21 cellular contexts compared by ENCODE assay signal in the genomic region with DNA sequence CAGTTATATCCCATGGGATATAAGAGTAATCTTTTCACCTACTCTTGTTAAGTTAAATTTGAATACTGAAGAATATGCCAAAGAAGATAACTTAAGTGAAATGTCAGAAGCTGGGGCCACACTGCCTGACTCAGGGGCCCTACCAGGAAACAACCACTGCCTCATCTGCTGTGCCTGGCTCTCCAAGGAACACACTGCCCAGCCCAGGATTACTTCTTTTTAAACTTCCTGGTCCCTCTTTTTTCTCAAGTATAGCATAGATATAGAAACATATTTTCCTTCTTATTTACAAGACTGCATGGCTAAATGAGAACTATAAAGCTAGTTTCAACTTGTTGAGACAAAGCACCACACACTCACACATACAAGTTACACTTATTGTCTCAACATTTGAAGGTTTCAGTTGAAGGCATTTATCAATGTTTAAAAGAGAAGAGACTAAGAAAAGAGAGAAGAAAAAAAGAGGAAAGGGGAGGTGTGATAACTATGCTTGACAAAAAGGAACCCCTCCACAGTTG. TPM values are rescaled to one million over a fixed set of nuclear protein-coding genes. Genes with fewer than 3 reads are reported as not detected.
DNase-seq lines count a peak whose midpoint lies in the region; ATAC-seq, FAIRE-seq and TF ChIP-seq lines count a peak whose summit lies in the region.
"Had no signal": no experiment of that assay in that cellular context is flagged by ENCODE, and none has a peak within 500 bp of the region (broad histone marks: within the 10 kb centered on the region; RNA-seq: fewer than 3 reads in every experiment).

No MANE protein-coding gene starts in this region.

- TF ChIP-seq EP300 in A549 (IDR thresholded peaks at IDR 0.05): no peak

- H3K36me3 Mint-ChIP-seq in activated CD4-positive, alpha-beta T cell treated with anti-CD3 and anti-CD28 coated beads for 36 hours (ENCODE audit: low read depth): no peaks in the 10 kb centered on the region

- no peaks in the 10 kb centered on the region for H3K9me3 Mint-ChIP-seq in activated CD4-positive, alpha-beta T cell treated with anti-CD3 and anti-CD28 coated beads for 36 hours (ENCODE audit: low read depth)
- H3K9me3 Mint-ChIP-seq: CD4-positive, alpha-beta T cell had no signal

- H3K4me3 Mint-ChIP-seq in activated CD4-positive, alpha-beta T cell treated with anti-CD3 and anti-CD28 coated beads for 36 hours: no peak overlapping the region
- H3K4me3 Mint-ChIP-seq: B cell; CD4-positive, alpha-beta T cell had no signal

- no peak overlapping the region for H3K4ac ChIP-seq in mesenchymal stem cell (ENCODE audit: low read depth in 1 of 2, low read length in 2 of 2)

- POLR2A ChIA-PET in A549 (lab: Yijun Ruan, JAX): no interaction called here
- POLR2A ChIA-PET in activated CD4-positive, alpha-beta T cell treated with anti-CD3 and anti-CD28 coated beads for 36 hours (lab: Charles Lee): no interaction called here

- no peaks in the 10 kb centered on the region for H3K27me3 ChIP-seq in colonic mucosa
- no peaks in the 10 kb centered on the region for H3K27me3 ChIP-seq in mesenchymal stem cell (ENCODE audit: control insufficient read depth in 1 of 2, insufficient read depth in 1 of 2, low read length in 2 of 2)
- H3K27me3 ChIP-seq: Peyer's patch had no signal

- H4K8ac ChIP-seq in mesenchymal stem cell (ENCODE audit: low read length): no peak overlapping the region

- H3K36me3 ChIP-seq in colonic mucosa (no peaks in the 10 kb centered on the region), mesenchymal stem cell (ENCODE audit: control insufficient read depth in 1 of 2, insufficient read depth in 2 of 2, low read depth in 1 of 2, low read length in 2 of 2) (no peaks in the 10 kb centered on the region)
- H3K36me3 ChIP-seq: Peyer's patch had no signal

- H2BK15ac ChIP-seq in mesenchymal stem cell (ENCODE audit: low read depth, poor library complexity, severe bottlenecking): no peak overlapping the region

- intact Hi-C loops in colonic mucosa (cut with DNase I): no loop called here
- intact Hi-C loops in left colon (cut with DNase I, micrococcal nuclease): no loop called here
- intact Hi-C loops in activated CD4-positive, alpha-beta T cell treated with anti-CD3 and anti-CD28 coated beads for 36 hours (cut with DNase I, micrococcal nuclease): no loop called here

- H3K9me3 ChIP-seq in A549 (no peaks in the 10 kb centered on the region), colonic mucosa (no peaks in the 10 kb centered on the region), mesenchymal stem cell (ENCODE audit: control insufficient read depth, low read length) (no peaks in the 10 kb centered on the region)
- H3K9me3 ChIP-seq: Peyer's patch had no signal

- H3K27ac ChIP-seq in A549: peak overlapping the region; percentile 38 to 99
- peak overlapping the region; percentile 35 for H3K27ac ChIP-seq in colonic mucosa
- no peak overlapping the region for H3K27ac ChIP-seq in mesenchymal stem cell (ENCODE audit: low read length, poor library complexity, severe bottlenecking)
- H3K27ac ChIP-seq: HL-60, Peyer's patch had no signal

- H4K91ac ChIP-seq in mesenchymal stem cell (ENCODE audit: low read length): no peak overlapping the region

- FAIRE-seq in A549 (lab: Jason Lieb, UNC) (no peak), D721Med (lab: Jason Lieb, UNC) (peak; percentile 25)
- FAIRE-seq: GM12891, H54, HepG2, K562 had no signal

- peak overlapping the region; percentile 4; the same call in 1 of the 3 replicates for H3K4me2 ChIP-seq in A549
- no peak overlapping the region for H3K4me2 ChIP-seq in mesenchymal stem cell (ENCODE audit: low read length, poor library complexity, severe bottlenecking)

- peaks cover 8% of the 10 kb centered on the region for H3K27me3 Mint-ChIP-seq in activated CD4-positive, alpha-beta T cell treated with anti-CD3 and anti-CD28 coated beads for 36 hours
- H3K27me3 Mint-ChIP-seq: CD4-positive, alpha-beta T cell had no signal

- no peak overlapping the region for H3K9ac ChIP-seq in colonic mucosa (ENCODE audit: low read depth in 2 of 2, low read length in 2 of 2)
- H3K9ac ChIP-seq in mesenchymal stem cell (ENCODE audit: low read length): no peak overlapping the region

- no peak overlapping the region for H3K18ac ChIP-seq in mesenchymal stem cell (ENCODE audit: low read depth in 1 of 2, low read length in 2 of 2)

- peak in 1 of 2 experiments; percentile 17; a peak in 1 of 6 replicates for ATAC-seq in A549
- ATAC-seq in left colon: peak; percentile 84
- ATAC-seq in HG03432 (IDR thresholded peaks at IDR 0.05; ENCODE audit: unreplicated experiment): no peak
- ATAC-seq in HG03469 (IDR thresholded peaks at IDR 0.05; ENCODE audit: unreplicated experiment): no peak
- ATAC-seq in activated CD4-positive, alpha-beta T cell treated with anti-CD3 and anti-CD28 coated beads for 36 hours: no peak
- ATAC-seq: HepG2, K562 had no signal

- TF ChIP-seq RAD21 in A549 (conservative IDR thresholded peaks at IDR 0.05 in 1 of 2, IDR thresholded peaks at IDR 0.05 in 1 of 2): no peak

- no peak overlapping the region for H3K27ac Mint-ChIP-seq in activated CD4-positive, alpha-beta T cell treated with anti-CD3 and anti-CD28 coated beads for 36 hours
- H3K27ac Mint-ChIP-seq: B cell; CD4-positive, alpha-beta T cell had no signal

- peaks cover 18% of the 10 kb centered on the region for H3K79me1 ChIP-seq in mesenchymal stem cell (replicated peaks; ENCODE audit: low read length, poor library complexity, severe bottlenecking)

- no peak overlapping the region for H2AFZ ChIP-seq in mesenchymal stem cell (ENCODE audit: low read depth, low read length)

- H2BK5ac ChIP-seq in mesenchymal stem cell (ENCODE audit: low read depth, low read length, poor library complexity, severe bottlenecking): no peak overlapping the region

- CTCF ChIA-PET in A549 (lab: Yijun Ruan, JAX): interaction anchor here (1.0 kb wide), 1 partner anchor 44 kb away, joined by 3 read pairs; no protein-coding TSS in a partner anchor
- CTCF ChIA-PET in activated CD4-positive, alpha-beta T cell treated with anti-CD3 and anti-CD28 coated beads for 36 hours (lab: Charles Lee): interaction anchor here (1.2 kb wide), 1 partner anchor 58 kb away, joined by 3 read pairs; no protein-coding TSS in a partner anchor

- H3K14ac ChIP-seq in mesenchymal stem cell (ENCODE audit: low read length in 2 of 2): no peak overlapping the region

- no peak overlapping the region for H2AK5ac ChIP-seq in mesenchymal stem cell (ENCODE audit: low read length, severe bottlenecking)

- no peak for TF ChIP-seq CTCF in A549 (IDR thresholded peaks at IDR 0.05)
- TF ChIP-seq CTCF in D721Med (IDR thresholded peaks at IDR 0.05; ENCODE audit: insufficient read depth, missing control alignments): no peak
- TF ChIP-seq CTCF in colonic mucosa (IDR thresholded peaks at IDR 0.05): no peak

- no peak for DNase-seq in A549 (ENCODE audit: low read depth in 1 of 2, low spot score in 1 of 2)
- DNase-seq in D721Med (ENCODE audit: insufficient read length, low spot score): no peak
- DNase-seq in colonic mucosa: no peak
- peak in 1 of 2 donors; percentile 34 for DNase-seq in left colon
- no peak for DNase-seq in mesenchymal stem cell
- DNase-seq in activated CD4-positive, alpha-beta T cell treated with anti-CD3 and anti-CD28 coated beads for 36 hours: no peak
- DNase-seq: CD4-positive, alpha-beta T cell; NCI-H2029 treated with DMSO at 0.1 percent for 48 hours; NCI-H226; NCI-H774; NK-92 treated with Interleukin-12 subunit alpha and Interleukin-12 subunit beta, amount 100 ng/mL, for 24 hours; Peyer's patch had no signal

- H2BK12ac ChIP-seq in mesenchymal stem cell (ENCODE audit: low read length in 2 of 2): no peak overlapping the region

- H3K4me1 ChIP-seq in A549 (peaks cover 78% of the 10 kb centered on the region), colonic mucosa (peaks cover 8% of the 10 kb centered on the region), mesenchymal stem cell (ENCODE audit: control insufficient read depth, insufficient read depth, low read depth, low read length) (no peaks in the 10 kb centered on the region)
- H3K4me1 ChIP-seq: Peyer's patch had no signal

- H3K23ac ChIP-seq in mesenchymal stem cell (ENCODE audit: low read length in 2 of 2): no peak overlapping the region

- no peak for TF ChIP-seq POLR2A in A549 (IDR thresholded peaks at IDR 0.05; ENCODE audit: low read length)

- no peak overlapping the region for H2BK120ac ChIP-seq in mesenchymal stem cell (ENCODE audit: low read depth, low read length)

- H3K4me1 Mint-ChIP-seq in activated CD4-positive, alpha-beta T cell treated with anti-CD3 and anti-CD28 coated beads for 36 hours: peaks cover 18% of the 10 kb centered on the region

- no peak overlapping the region for H3K4me3 ChIP-seq in A549
- no peak overlapping the region for H3K4me3 ChIP-seq in colonic mucosa
- H3K4me3 ChIP-seq in mesenchymal stem cell (ENCODE audit: insufficient read depth in 1 of 2, low read depth in 1 of 2, low read length in 2 of 2): no peak overlapping the region
- H3K4me3 ChIP-seq: K562, Peyer's patch had no signal

TF ChIP-seq in A549, 52 proteins besides CTCF, POLR2A, EP300 and RAD21 (continues in another document):
- TF ChIP-seq ZFP36 (IDR thresholded peaks at IDR 0.05; ENCODE audit: borderline replicate concordance, partially characterized antibody) (no peak), EHF (CRISPR knock-in tag; IDR thresholded peaks at IDR 0.05) (no peak), TP53 (CRISPR knock-in tag; IDR thresholded peaks at IDR 0.05) (no peak), ZSCAN20 (CRISPR knock-in tag; IDR thresholded peaks at IDR 0.05) (no peak)
- TF ChIP-seq, protein P1, sequence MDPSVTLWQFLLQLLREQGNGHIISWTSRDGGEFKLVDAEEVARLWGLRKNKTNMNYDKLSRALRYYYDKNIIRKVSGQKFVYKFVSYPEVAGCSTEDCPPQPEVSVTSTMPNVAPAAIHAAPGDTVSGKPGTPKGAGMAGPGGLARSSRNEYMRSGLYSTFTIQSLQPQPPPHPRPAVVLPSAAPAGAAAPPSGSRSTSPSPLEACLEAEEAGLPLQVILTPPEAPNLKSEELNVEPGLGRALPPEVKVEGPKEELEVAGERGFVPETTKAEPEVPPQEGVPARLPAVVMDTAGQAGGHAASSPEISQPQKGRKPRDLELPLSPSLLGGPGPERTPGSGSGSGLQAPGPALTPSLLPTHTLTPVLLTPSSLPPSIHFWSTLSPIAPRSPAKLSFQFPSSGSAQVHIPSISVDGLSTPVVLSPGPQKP (IDR thresholded peaks at IDR 0.05; ENCODE audit: low read depth, low read length): no peak

RNA-seq across cellular contexts. Expression of a gene that starts 45.2 kb away (rescaled TPM):
- polyA plus RNA-seq in A549 (2011; rRNA removed) (18.1 and 22.2 TPM in 2 replicates), A549 (2017; fragmentation: RNase III; extraction: RNeasy Plus Mini Kit Qiagen cat#74134 plus additional on column Dnase treatment) (7.3 to 9.1 TPM (median 9.0 TPM) in 3 replicates)
- polyA plus RNA-seq in A549 (2012; cell fraction: cytosol; rRNA removed): 8.0 and 11.1 TPM in 2 replicates
- 9.0 and 9.3 TPM in 2 replicates for polyA plus RNA-seq in A549 (2012; cell fraction: nucleus; rRNA removed)
- 38.5 and 44.5 TPM in 2 replicates for polyA minus RNA-seq in A549 (2011; rRNA and poly(A)+ RNA removed)
- total RNA-seq in colonic mucosa (10 to 100 TPM in 1 of 2 donors, 1 to 10 TPM in 1; 9.3 to 10.1 TPM), left colon (10 to 100 TPM; 11.8 to 14.6 TPM)
- 2.5 TPM for polyA plus RNA-seq in mesenchymal stem cell (2013, experiment 1 of 2)
- polyA plus RNA-seq in mesenchymal stem cell (2013, experiment 2 of 2): 2.4 TPM
- 1 to 10 TPM; 1.6 to 1.9 TPM for total RNA-seq in activated CD4-positive, alpha-beta T cell treated with anti-CD3 and anti-CD28 coated beads for 36 hours
- total RNA-seq: G401 had no signal
